In the genomic region with DNA sequence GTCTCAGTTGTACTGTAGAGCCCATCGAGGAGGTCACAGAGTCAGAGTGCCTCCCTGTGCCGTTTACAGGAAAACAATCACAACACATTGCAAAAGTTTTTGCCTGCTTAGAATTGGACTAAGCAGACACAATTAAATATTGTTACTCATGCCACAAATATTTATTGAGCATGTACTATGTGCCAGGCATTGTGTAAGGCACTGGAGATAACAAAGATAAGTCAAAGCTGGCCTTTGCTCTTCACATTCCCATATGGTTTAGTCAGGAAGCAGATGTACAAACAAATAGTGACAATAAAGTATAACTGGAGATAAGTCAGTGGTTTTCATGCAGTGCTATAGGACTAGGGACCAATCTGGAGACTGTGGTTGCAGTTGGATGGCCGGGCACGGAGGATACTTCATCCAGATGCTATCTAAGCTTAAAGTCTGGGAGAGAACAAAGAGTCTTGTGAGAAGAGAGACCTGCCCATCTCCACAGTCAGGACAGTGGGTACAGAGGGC, we compare ENCODE assay signal across 20 cellular contexts.
DNase-seq lines count a peak whose midpoint lies in the region; ATAC-seq and TF ChIP-seq lines count a peak whose summit lies in the region.
"Had no signal": no experiment of that assay in that cellular context is flagged by ENCODE, and none has a peak within 500 bp of the region (broad histone marks: within the 10 kb centered on the region; RNA-seq: fewer than 3 reads in every experiment).

No MANE protein-coding gene starts in this region.

- no peak overlapping the region for H3K27ac Mint-ChIP-seq in chondrocyte (ENCODE audit: unreplicated experiment)
- H3K27ac Mint-ChIP-seq: memory B cell; stimulated activated naive B cell treated with anti-CD40 and anti-IgM and Interleukin-4, amounts not matched to agents 10 μg/mL and 1 μg/mL and 100 μg/mL, for 72 hours had no signal

- no peak overlapping the region for H3K4me3 Mint-ChIP-seq in chondrocyte (ENCODE audit: unreplicated experiment)
- H3K4me3 Mint-ChIP-seq: memory B cell; stimulated activated naive B cell treated with anti-CD40 and anti-IgM and Interleukin-4, amounts not matched to agents 10 μg/mL and 1 μg/mL and 100 μg/mL, for 72 hours had no signal

- no peaks in the 10 kb centered on the region for H3K36me3 ChIP-seq in mucosa of descending colon (ENCODE audit: low read depth)
- H3K36me3 ChIP-seq: HAP-1, upper lobe of right lung, WERI-Rb-1 had no signal

- H3K4me1 ChIP-seq in mucosa of descending colon (ENCODE audit: low read depth) = no peaks in the 10 kb centered on the region
- H3K4me1 ChIP-seq: foreskin keratinocyte, HAP-1 had no signal

- H3K9me3 ChIP-seq in mucosa of descending colon = no peaks in the 10 kb centered on the region
- H3K9me3 ChIP-seq: HAP-1, upper lobe of right lung had no signal

- H3K36me3 Mint-ChIP-seq in chondrocyte (ENCODE audit: low read depth) = no peaks in the 10 kb centered on the region
- H3K36me3 Mint-ChIP-seq: memory B cell; stimulated activated naive B cell treated with anti-CD40 and anti-IgM and Interleukin-4, amounts not matched to agents 10 μg/mL and 1 μg/mL and 100 μg/mL, for 72 hours had no signal

- peak; percentile 85 for DNase-seq in Caki2 (ENCODE audit: low read depth)
- DNase-seq in LNCaP clone FGC (ENCODE audit: low read depth) = peak; percentile 61
- peak; percentile 63 for DNase-seq in choroid plexus epithelial cell (ENCODE audit: low read depth)
- no peak for DNase-seq in mucosa of descending colon
- no peak for DNase-seq in NCI-H1105 treated with DMSO at 0.1 percent for 48 hours (lab: John Stamatoyannopoulos, UW)
- no peak for DNase-seq in hepatic stellate cell (ENCODE audit: low spot score)
- no peak for DNase-seq in cerebellum (ENCODE audit: low spot score)
- DNase-seq in chondrocyte (ENCODE audit: low spot score) = no peak
- DNase-seq: aorta; DMS153; dorsolateral prefrontal cortex; NCI-H1930; NCI-H526; OCI-M1; stimulated activated naive B cell treated with anti-CD40 and anti-IgM and Interleukin-4, amounts not matched to agents 10 μg/mL and 1 μg/mL and 100 μg/mL, for 72 hours; upper lobe of right lung; WERI-Rb-1 had no signal

- intact Hi-C loops in mucosa of descending colon (cut with DNase I, micrococcal nuclease) = no loop called here

- in situ Hi-C loops in Caki2 (cut with HindIII; ENCODE audit: low pct_unique_long_range_greater_than_20kb, low sequenced_read_pairs) = no loop called here

- peaks cover 11% of the 10 kb centered on the region for H3K4me1 Mint-ChIP-seq in chondrocyte (ENCODE audit: low read depth)
- H3K4me1 Mint-ChIP-seq: memory B cell; stimulated activated naive B cell treated with anti-CD40 and anti-IgM and Interleukin-4, amounts not matched to agents 10 μg/mL and 1 μg/mL and 100 μg/mL, for 72 hours had no signal

- H3K4me3 ChIP-seq in LNCaP clone FGC (ENCODE audit: low read depth, low read length) (no peak overlapping the region), choroid plexus epithelial cell (ENCODE audit: low read depth, low read length) (no peak overlapping the region), mucosa of descending colon (no peak overlapping the region)
- H3K4me3 ChIP-seq: dorsolateral prefrontal cortex, HAP-1, upper lobe of right lung had no signal

- peak; percentile 89 for ATAC-seq in mucosa of descending colon
- ATAC-seq: foreskin keratinocyte; stimulated activated naive B cell treated with anti-CD40 and anti-IgM and Interleukin-4, amounts not matched to agents 10 μg/mL and 1 μg/mL and 100 μg/mL, for 72 hours; upper lobe of right lung had no signal

- H3K27me3 Mint-ChIP-seq in chondrocyte (ENCODE audit: low read depth) = no peaks in the 10 kb centered on the region

- H3K9me3 Mint-ChIP-seq in chondrocyte (ENCODE audit: low read depth) = peaks cover 8% of the 10 kb centered on the region

- TF ChIP-seq CTCF in LNCaP clone FGC (IDR thresholded peaks at IDR 0.05; ENCODE audit: control insufficient read depth, extremely low read depth, insufficient read depth) (no peak), choroid plexus epithelial cell (conservative IDR thresholded peaks at IDR 0.05; ENCODE audit: low read depth, low read length) (no peak), mucosa of descending colon (IDR thresholded peaks at IDR 0.05) (no peak), chondrocyte (IDR thresholded peaks at IDR 0.05) (no peak)

Comparison
In these comparisons a context has a peak if more than half of its experiments do, and no peak if none do; other contexts are left out.
1. DNase-seq: peak in Caki2 (single experiment), LNCaP clone FGC (single experiment) and choroid plexus epithelial cell (single experiment); none in mucosa of descending colon (0 of 3), NCI-H1105 treated with DMSO at 0.1 percent for 48 hours (single experiment), hepatic stellate cell (single experiment), cerebellum (single experiment) and chondrocyte (single experiment).